ENCODE assay signal across 8 cellular contexts in the genomic region with DNA sequence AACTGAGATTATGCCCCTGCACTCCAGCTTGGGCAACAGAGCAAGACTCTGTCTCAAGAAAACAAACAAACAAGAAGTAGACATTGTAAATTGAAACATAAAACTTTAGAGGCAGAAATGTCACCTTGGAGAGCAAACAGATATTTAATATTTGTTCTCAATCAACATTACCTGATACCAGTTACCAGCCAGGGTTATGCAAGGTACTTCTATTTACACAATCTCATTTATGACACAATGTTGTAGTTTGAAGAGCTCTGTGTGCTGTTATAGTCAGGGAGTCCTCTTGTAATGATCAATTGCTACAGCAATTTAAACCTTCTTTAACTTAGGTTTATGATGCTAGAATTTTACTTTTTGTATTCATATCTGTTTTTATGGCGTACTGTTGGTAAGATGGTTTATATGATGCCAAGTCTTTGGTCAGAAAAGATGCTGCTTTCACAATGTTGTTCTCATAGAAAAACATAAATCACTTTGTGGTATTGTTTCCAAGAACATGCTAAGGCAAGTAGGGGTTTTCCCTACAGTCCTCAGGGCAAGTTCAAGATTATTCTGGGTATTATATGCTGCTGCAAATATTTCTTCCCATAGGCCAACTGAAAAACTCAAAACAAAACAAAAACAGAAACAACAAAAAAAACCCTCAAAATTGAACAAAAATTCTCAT.
DNase-seq lines count a peak whose midpoint lies in the region; ATAC-seq lines count a peak whose summit lies in the region.

No MANE protein-coding gene starts in this region.

- peak in 1 of 10 donors; percentile 14 for DNase-seq in naive thymus-derived CD8-positive, alpha-beta T cell
- no peak for DNase-seq in sciatic nerve (ENCODE audit: low spot score)
- no peak for DNase-seq in HT-29 (ENCODE audit: low spot score)
- DNase-seq in NCI-H1105 treated with DMSO at 0.1 percent for 48 hours (lab: John Stamatoyannopoulos, UW) = no peak
- no peak for DNase-seq in LoVo (ENCODE audit: low spot score)

- POLR2A ChIA-PET in naive thymus-derived CD8-positive, alpha-beta T cell (lab: Charles Lee) = interaction anchor here (0.9 kb wide), 1 partner anchor 930 kb away, joined by 3 read pairs; no protein-coding TSS in a partner anchor

- peaks cover 14% of the 10 kb centered on the region for H3K36me3 Mint-ChIP-seq in T-helper 1 cell treated with Interleukin-12 subunit alpha and Interleukin-12 subunit beta and Interleukin-4 antibody, amounts not matched to agents 30 μg/mL and 1 μg/mL, for 36 hours (ENCODE audit: low read depth)
- H3K36me3 Mint-ChIP-seq in naive thymus-derived CD8-positive, alpha-beta T cell = peaks cover 0 to 7% (median 7%) of the 10 kb centered on the region in 3 donors

- H3K27ac Mint-ChIP-seq in T-helper 1 cell treated with Interleukin-12 subunit alpha and Interleukin-12 subunit beta and Interleukin-4 antibody, amounts not matched to agents 30 μg/mL and 1 μg/mL, for 36 hours = peak overlapping the region; percentile 55
- H3K27ac Mint-ChIP-seq in naive thymus-derived CD8-positive, alpha-beta T cell = peak overlapping the region in 4 of 10 donors; percentile 1 to 66 (median 14)

- no peaks in the 10 kb centered on the region for H3K9me3 Mint-ChIP-seq in T-helper 1 cell treated with Interleukin-12 subunit alpha and Interleukin-12 subunit beta and Interleukin-4 antibody, amounts not matched to agents 30 μg/mL and 1 μg/mL, for 36 hours
- H3K9me3 Mint-ChIP-seq in naive thymus-derived CD8-positive, alpha-beta T cell = no peaks in the 10 kb centered on the region

- H3K4me3 Mint-ChIP-seq in T-helper 1 cell treated with Interleukin-12 subunit alpha and Interleukin-12 subunit beta and Interleukin-4 antibody, amounts not matched to agents 30 μg/mL and 1 μg/mL, for 36 hours = peak overlapping the region; percentile 10
- peak overlapping the region in 3 of 10 donors; percentile 20 to 29 (median 24) for H3K4me3 Mint-ChIP-seq in naive thymus-derived CD8-positive, alpha-beta T cell

- no peaks in the 10 kb centered on the region for H3K27me3 Mint-ChIP-seq in T-helper 1 cell treated with Interleukin-12 subunit alpha and Interleukin-12 subunit beta and Interleukin-4 antibody, amounts not matched to agents 30 μg/mL and 1 μg/mL, for 36 hours (ENCODE audit: low read depth)
- no peaks in the 10 kb centered on the region for H3K27me3 Mint-ChIP-seq in naive thymus-derived CD8-positive, alpha-beta T cell

- intact Hi-C loops in sciatic nerve (cut with DNase I) = no loop called here

- H3K4me1 Mint-ChIP-seq in T-helper 1 cell treated with Interleukin-12 subunit alpha and Interleukin-12 subunit beta and Interleukin-4 antibody, amounts not matched to agents 30 μg/mL and 1 μg/mL, for 36 hours (ENCODE audit: low read depth) = peaks cover 51% of the 10 kb centered on the region
- peaks cover 16 to 60% (median 48%) of the 10 kb centered on the region in 4 donors for H3K4me1 Mint-ChIP-seq in naive thymus-derived CD8-positive, alpha-beta T cell

- peak; percentile 49 for ATAC-seq in GM18873 (IDR thresholded peaks at IDR 0.05; ENCODE audit: low FRiP score, unreplicated experiment)
- ATAC-seq in HG02852 (IDR thresholded peaks at IDR 0.05; ENCODE audit: unreplicated experiment) = peak; percentile 45
- peak; percentile 39 to 55 for ATAC-seq in naive thymus-derived CD8-positive, alpha-beta T cell
- no peak for ATAC-seq in sciatic nerve
